In the genomic region with DNA sequence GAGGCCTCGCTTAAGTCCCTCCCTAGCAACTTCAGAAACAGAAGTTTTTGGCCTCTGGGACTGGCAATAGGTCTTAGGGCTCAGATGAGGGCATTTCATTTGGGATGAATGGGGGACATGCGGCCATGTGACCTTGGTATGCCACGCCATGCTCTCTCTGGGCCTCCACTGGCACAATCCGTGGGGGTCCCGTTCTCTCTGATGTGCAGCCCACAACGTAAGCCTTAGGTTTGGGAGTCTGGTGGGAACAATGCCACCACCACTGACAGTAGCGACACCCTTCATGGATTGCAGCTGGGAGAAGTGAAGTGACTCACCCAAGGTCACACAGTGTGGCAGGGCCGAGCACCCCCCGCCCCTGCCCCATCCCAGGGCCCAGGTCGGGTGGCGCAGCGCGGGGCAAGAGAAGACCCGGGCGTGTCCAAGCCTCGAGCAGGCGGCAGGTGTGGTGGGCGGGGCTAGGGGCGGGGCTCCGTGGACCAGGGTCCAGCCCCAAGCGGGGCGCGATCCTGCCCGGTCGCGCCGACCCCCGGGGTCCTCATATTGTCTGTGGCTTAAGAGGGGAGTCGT, we compare ENCODE assay signal across 8 cellular contexts. TPM values are rescaled to one million over a fixed set of nuclear protein-coding genes. Genes with fewer than 3 reads are reported as not detected.
DNase-seq lines count a peak whose midpoint lies in the region; ATAC-seq and TF ChIP-seq lines count a peak whose summit lies in the region.

No MANE protein-coding gene starts in this region.

- peak overlapping the region; percentile 83 for H3K4me3 ChIP-seq in SU-DHL-6 (ENCODE audit: insufficient read depth, low read length, poor library complexity, severe bottlenecking)
- H3K4me3 ChIP-seq in colonic mucosa: peak overlapping the region; percentile 85
- H3K4me3 ChIP-seq in muscle layer of colon (ENCODE audit: low read depth in 1 of 2, low read length in 2 of 2): peak overlapping the region in 1 of 2 donors; percentile 74

- H2BK120ac ChIP-seq in H9 (ENCODE audit: low read depth, low read length, poor library complexity, severe bottlenecking): no peak overlapping the region

- peaks cover 0 to 5% (median 0%) of the 10 kb centered on the region in 3 experiments; a peak in 3 of 7 replicates for H3K36me3 Mint-ChIP-seq in H9 (ENCODE audit: insufficient read depth in 1 of 3, low read depth in 3 of 3)

- no peaks in the 10 kb centered on the region for H3K9me2 ChIP-seq in SU-DHL-6 (replicated peaks; ENCODE audit: insufficient read depth, low read length)

- WGBS in H9 (ENCODE audit: extremely low coverage, insufficient read length, low lambda C conversion rate): no CpG with 5 or more reads among the region's 29 CpGs

- H3K56ac ChIP-seq in H9 (ENCODE audit: insufficient read length, low read depth, low read length): no peak overlapping the region

- peaks cover 38 to 54% of the 10 kb centered on the region in 2 experiments for H3K4me1 Mint-ChIP-seq in H9

- H3T11ph ChIP-seq in H9 (ENCODE audit: low read length): no peak overlapping the region

- H2BK20ac ChIP-seq in H9 (ENCODE audit: low read depth, low read length, poor library complexity, severe bottlenecking): no peak overlapping the region

- no peak overlapping the region for H4K91ac ChIP-seq in H9 (ENCODE audit: insufficient read length, low read depth, low read length)

- no peak overlapping the region for H2BK12ac ChIP-seq in H9 (ENCODE audit: insufficient read length, low read depth, low read length)

- ATAC-seq in HG02798 (IDR thresholded peaks at IDR 0.05; ENCODE audit: poor library complexity, unreplicated experiment): no peak

- no peaks in the 10 kb centered on the region for H3K9me3 ChIP-seq in H9 (ENCODE audit: control insufficient read depth, low read depth, low read length)
- H3K9me3 ChIP-seq in SU-DHL-6 (ENCODE audit: insufficient read depth, low read length): no peaks in the 10 kb centered on the region
- H3K9me3 ChIP-seq in colonic mucosa: no peaks in the 10 kb centered on the region
- H3K9me3 ChIP-seq in muscle layer of colon (ENCODE audit: low read length): no peaks in the 10 kb centered on the region

- H3K79me2 ChIP-seq in H9 (ENCODE audit: insufficient read depth, low read length) (peaks cover 1% of the 10 kb centered on the region; the same call in 1 of the 2 replicates), SU-DHL-6 (ENCODE audit: insufficient read depth, low read length) (peaks cover 19% of the 10 kb centered on the region)

- H3K4me2 ChIP-seq in H9 (ENCODE audit: insufficient read depth, insufficient read length, low read length) (peak overlapping the region; percentile 40), SU-DHL-6 (ENCODE audit: low read depth, low read length, poor library complexity, severe bottlenecking) (peak overlapping the region; percentile 100)

- no peak overlapping the region for H2AK5ac ChIP-seq in H9 (ENCODE audit: insufficient read length, low read length)

- peaks cover 3% of the 10 kb centered on the region; the same call in 1 of the 2 replicates for H3K4me1 ChIP-seq in H9 (ENCODE audit: insufficient read depth, low read length)
- H3K4me1 ChIP-seq in colonic mucosa: no peaks in the 10 kb centered on the region
- peaks cover 18% of the 10 kb centered on the region for H3K4me1 ChIP-seq in muscle layer of colon (ENCODE audit: insufficient read depth, low read length)

- DNase-seq in H9: peak; percentile 83
- DNase-seq in colonic mucosa: peak; percentile 91
- DNase-seq in dermis blood vessel endothelial cell: no peak
- DNase-seq in NCI-H510A treated with DMSO at 0.1 percent for 48 hours (lab: John Stamatoyannopoulos, UW): no peak
- no peak for DNase-seq in cortex of kidney (lab: John Stamatoyannopoulos, UW)

- H3K27ac Mint-ChIP-seq in H9: no peak overlapping the region

- H3K23ac ChIP-seq in H9 (ENCODE audit: insufficient read length, low read depth, low read length): no peak overlapping the region

- H3K9ac ChIP-seq in H9 (ENCODE audit: extremely low read depth, insufficient read length, low read length) (no peak overlapping the region), SU-DHL-6 (ENCODE audit: low read length) (peak overlapping the region; percentile 84; the same call in 1 of the 2 replicates), colonic mucosa (ENCODE audit: low read depth in 2 of 2, low read length in 2 of 2) (peak overlapping the region; percentile 27 to 70), muscle layer of colon (ENCODE audit: low read length) (no peak overlapping the region)

- H3K4ac ChIP-seq in H9 (ENCODE audit: low read depth, low read length): no peak overlapping the region

- TF ChIP-seq CTCF in H9 (conservative IDR thresholded peaks at IDR 0.05) (no peak), SU-DHL-6 (IDR thresholded peaks at IDR 0.05; ENCODE audit: insufficient read depth, low read length, poor library complexity, severe bottlenecking) (no peak), colonic mucosa (IDR thresholded peaks at IDR 0.05) (no peak)

- H4K20me1 ChIP-seq in H9 (ENCODE audit: control insufficient read depth, insufficient read depth, insufficient read length) (peaks cover 3% of the 10 kb centered on the region), SU-DHL-6 (ENCODE audit: low read depth, low read length) (no peaks in the 10 kb centered on the region)

- no peak overlapping the region for H4K8ac ChIP-seq in H9 (replicated peaks; ENCODE audit: insufficient read length, low read depth, low read length)

- peaks cover 5% of the 10 kb centered on the region for H3F3A ChIP-seq in SU-DHL-6 (ENCODE audit: insufficient read depth)

- no peak overlapping the region for H4K5ac ChIP-seq in H9 (ENCODE audit: insufficient read length, low read depth, low read length)

- no peak overlapping the region for H2BK15ac ChIP-seq in H9 (ENCODE audit: low read depth, low read length)

- no peak overlapping the region for H2BK5ac ChIP-seq in H9 (ENCODE audit: insufficient read length, low read length)

- intact Hi-C loops in colonic mucosa (cut with DNase I): loop anchor here (5.0 to 10.0 kb wide), 3 partner anchors 165 to 545 kb away; partner anchors contain the start of gene PARD6B

- no peaks in the 10 kb centered on the region; a peak in 2 of 5 replicates for H3K9me3 Mint-ChIP-seq in H9

- no peak overlapping the region; the same call in 1 of the 2 replicates for H3K14ac ChIP-seq in H9 (ENCODE audit: insufficient read depth, low read length)

- H3K27me3 ChIP-seq in H9 (ENCODE audit: insufficient read depth, low read length): no peaks in the 10 kb centered on the region
- H3K27me3 ChIP-seq in SU-DHL-6 (ENCODE audit: low read length): no peaks in the 10 kb centered on the region
- H3K27me3 ChIP-seq in colonic mucosa: no peaks in the 10 kb centered on the region
- no peaks in the 10 kb centered on the region for H3K27me3 ChIP-seq in muscle layer of colon (ENCODE audit: control insufficient read depth in 1 of 2, insufficient read depth in 2 of 2, low read length in 2 of 2)

- H3K23me2 ChIP-seq in H9 (ENCODE audit: insufficient read length, low read depth, low read length, poor library complexity, severe bottlenecking): peaks cover 5% of the 10 kb centered on the region

- H3K79me1 ChIP-seq in H9 (ENCODE audit: insufficient read depth, low read depth, low read length, poor library complexity, severe bottlenecking): no peaks in the 10 kb centered on the region

- H3K4me3 Mint-ChIP-seq in H9: peak overlapping the region; percentile 60 to 74

- H3K18ac ChIP-seq in H9 (ENCODE audit: insufficient read length, low read depth, low read length): no peak overlapping the region

- H3K27me3 Mint-ChIP-seq in H9 (ENCODE audit: low read depth): peaks cover 9% of the 10 kb centered on the region

- H2AFZ ChIP-seq in H9 (ENCODE audit: low read length) (no peak overlapping the region), SU-DHL-6 (ENCODE audit: low read depth, low read length, severe bottlenecking) (peak overlapping the region; percentile 84)

- H3K36me3 ChIP-seq in SU-DHL-6 (ENCODE audit: low read length): no peaks in the 10 kb centered on the region
- no peaks in the 10 kb centered on the region for H3K36me3 ChIP-seq in colonic mucosa
- H3K36me3 ChIP-seq in muscle layer of colon (ENCODE audit: insufficient read depth, low read length): peaks cover 4% of the 10 kb centered on the region

- no peak overlapping the region for H3K27ac ChIP-seq in H9 (ENCODE audit: insufficient read length, low read depth, low read length)
- no peak overlapping the region for H3K27ac ChIP-seq in SU-DHL-6 (ENCODE audit: low read depth, low read length)
- no peak overlapping the region for H3K27ac ChIP-seq in colonic mucosa
- H3K27ac ChIP-seq in muscle layer of colon (ENCODE audit: low read depth, low read length): peak overlapping the region; percentile 19

RNA-seq across cellular contexts. Expression of gene CEBPB, which starts 0.9 kb away (rescaled TPM):
- total RNA-seq in H9 (2021) (22.6 and 25.3 TPM in 2 replicates), colonic mucosa (10 to 100 TPM; 32.0 to 34.0 TPM), dermis blood vessel endothelial cell (18.4 and 29.1 TPM in 2 replicates)

RNA-seq across cellular contexts. Expression of gene PEDS1, which starts 36.2 kb away (rescaled TPM):
- total RNA-seq in H9 (2021) (29.3 and 32.4 TPM in 2 replicates), colonic mucosa (10 to 100 TPM; 23.1 to 29.1 TPM), dermis blood vessel endothelial cell (17.2 and 20.8 TPM in 2 replicates)

Comparison
In these comparisons a context has a peak if more than half of its experiments do, and no peak if none do; other contexts are left out.
1. DNase-seq: peak in H9 (single experiment) and colonic mucosa (single experiment); none in dermis blood vessel endothelial cell (single experiment), NCI-H510A treated with DMSO at 0.1 percent for 48 hours (single experiment) and cortex of kidney (single experiment).
2. H3K9ac ChIP-seq: peak in SU-DHL-6 (single experiment) and colonic mucosa (2 of 2); none in H9 (single experiment) and muscle layer of colon (single experiment).